Comparison of ENCODE assay signal across 12 cellular contexts in genomic region chr21:38780879-38781278, GRCh38. TPM values are rescaled to one million over a fixed set of nuclear protein-coding genes. Genes with fewer than 3 reads are reported as not detected.
DNase-seq lines count a peak whose midpoint lies in the region; ATAC-seq and TF ChIP-seq lines count a peak whose summit lies in the region.
"Had no signal": no experiment of that assay in that cellular context is flagged by ENCODE, and none has a peak within 500 bp of the region (broad histone marks: within the 10 kb centered on the region; RNA-seq: fewer than 3 reads in every experiment).

No MANE protein-coding gene starts in this region.

- 47 to 71% (median 63%) methylated on average over 2 of the region's 2 CpGs for WGBS in spleen, 5 donors

- H3K4me1 Mint-ChIP-seq in activated naive CD4-positive, alpha-beta T cell treated with anti-CD3 and anti-CD28 coated beads for 36 hours (ENCODE audit: low read depth) = peaks cover 27% of the 10 kb centered on the region
- H3K4me1 Mint-ChIP-seq in T-helper 2 cell treated with Interferon-gamma antibody and Interleukin-4, amounts not matched to agents 5 μg/mL and 100 μg/mL, for 36 hours (ENCODE audit: low read depth) = peaks cover 25% of the 10 kb centered on the region
- no peaks in the 10 kb centered on the region for H3K4me1 Mint-ChIP-seq in type B pancreatic cell (ENCODE audit: unreplicated experiment)

- TF ChIP-seq POLR2A in spleen (IDR thresholded peaks at IDR 0.05) = no peak

- intact Hi-C loops in activated naive CD4-positive, alpha-beta T cell treated with anti-CD3 and anti-CD28 coated beads for 36 hours (cut with micrococcal nuclease) = loop anchor here (1.0 kb wide), 2 partner anchors 13 to 24 kb away; partner anchors contain the start of gene ETS2
- intact Hi-C loops in spleen (cut with DNase I; ENCODE audit: low total_unique reads) = no loop called here
- intact Hi-C loops in cardiac septum (cut with DNase I) = no loop called here

- CTCF ChIA-PET in activated naive CD4-positive, alpha-beta T cell treated with anti-CD3 and anti-CD28 coated beads for 36 hours (lab: Charles Lee) = interaction anchor here (0.7 kb wide), 1 partner anchor 102 kb away, joined by 3 read pairs; no protein-coding TSS in a partner anchor

- peaks cover 0 to 22% (median 6%) of the 10 kb centered on the region in 6 donors for H3K4me1 ChIP-seq in spleen
- H3K4me1 ChIP-seq: esophagus squamous epithelium, vagina had no signal

- H3K27me3 Mint-ChIP-seq in activated naive CD4-positive, alpha-beta T cell treated with anti-CD3 and anti-CD28 coated beads for 36 hours (ENCODE audit: low read depth) = peaks cover 2% of the 10 kb centered on the region
- H3K27me3 Mint-ChIP-seq in T-helper 2 cell treated with Interferon-gamma antibody and Interleukin-4, amounts not matched to agents 5 μg/mL and 100 μg/mL, for 36 hours (ENCODE audit: low read depth) = no peaks in the 10 kb centered on the region
- peaks cover 18% of the 10 kb centered on the region for H3K27me3 Mint-ChIP-seq in type B pancreatic cell

- peak overlapping the region; percentile 39 for H3K27ac Mint-ChIP-seq in activated naive CD4-positive, alpha-beta T cell treated with anti-CD3 and anti-CD28 coated beads for 36 hours
- H3K27ac Mint-ChIP-seq in T-helper 2 cell treated with Interferon-gamma antibody and Interleukin-4, amounts not matched to agents 5 μg/mL and 100 μg/mL, for 36 hours = peak overlapping the region; percentile 87
- H3K27ac Mint-ChIP-seq in type B pancreatic cell = peak overlapping the region; percentile 88

- DNase-seq in activated naive CD4-positive, alpha-beta T cell treated with anti-CD3 and anti-CD28 coated beads for 36 hours = peak; percentile 33
- DNase-seq in activated naive CD4-positive, alpha-beta T cell treated with Interleukin-2 at 50 U/mL for 16 hours = no peak
- peak; percentile 42 for DNase-seq in T-helper 2 cell treated with Interferon-gamma antibody and Interleukin-4, amounts not matched to agents 5 μg/mL and 100 μg/mL, for 36 hours (ENCODE audit: low spot score)
- DNase-seq in type B pancreatic cell (ENCODE audit: extremely low spot score, unreplicated experiment) (no peak), DMS 273 treated with DMSO at 0.1 percent for 48 hours (lab: John Stamatoyannopoulos, UW) (no peak), spleen (no peak), cardiac septum (ENCODE audit: low spot score) (no peak)
- DNase-seq: esophagus squamous epithelium, islet precursor cell, ovary had no signal

- no peaks in the 10 kb centered on the region for H3K36me3 ChIP-seq in spleen
- H3K36me3 ChIP-seq: esophagus squamous epithelium, ovary, vagina had no signal

- TF ChIP-seq CTCF in type B pancreatic cell (conservative IDR thresholded peaks at IDR 0.05) (no peak), spleen (IDR thresholded peaks at IDR 0.05 in 8 of 11, conservative IDR thresholded peaks at IDR 0.05 in 3 of 11) (no peak)

- peaks cover 2 to 40% (median 25%) of the 10 kb centered on the region in 8 donors for H3K9me3 ChIP-seq in spleen
- H3K9me3 ChIP-seq: vagina had no signal

- peaks cover 31% of the 10 kb centered on the region for H3K9me3 Mint-ChIP-seq in activated naive CD4-positive, alpha-beta T cell treated with anti-CD3 and anti-CD28 coated beads for 36 hours
- peaks cover 58% of the 10 kb centered on the region for H3K9me3 Mint-ChIP-seq in T-helper 2 cell treated with Interferon-gamma antibody and Interleukin-4, amounts not matched to agents 5 μg/mL and 100 μg/mL, for 36 hours
- H3K9me3 Mint-ChIP-seq in type B pancreatic cell = peaks cover 22% of the 10 kb centered on the region

- H3K4me3 ChIP-seq in spleen = no peak overlapping the region
- H3K4me3 ChIP-seq: esophagus squamous epithelium, ovary, vagina had no signal

- ATAC-seq in HG02938 (IDR thresholded peaks at IDR 0.05; ENCODE audit: unreplicated experiment) = peak; percentile 72

- H3K36me3 Mint-ChIP-seq in activated naive CD4-positive, alpha-beta T cell treated with anti-CD3 and anti-CD28 coated beads for 36 hours (ENCODE audit: low read depth) = peaks cover 11% of the 10 kb centered on the region
- peaks cover 24% of the 10 kb centered on the region for H3K36me3 Mint-ChIP-seq in T-helper 2 cell treated with Interferon-gamma antibody and Interleukin-4, amounts not matched to agents 5 μg/mL and 100 μg/mL, for 36 hours (ENCODE audit: low read depth)
- peaks cover 4% of the 10 kb centered on the region for H3K36me3 Mint-ChIP-seq in type B pancreatic cell

- H3K4me3 Mint-ChIP-seq in activated naive CD4-positive, alpha-beta T cell treated with anti-CD3 and anti-CD28 coated beads for 36 hours = no peak overlapping the region
- H3K4me3 Mint-ChIP-seq in T-helper 2 cell treated with Interferon-gamma antibody and Interleukin-4, amounts not matched to agents 5 μg/mL and 100 μg/mL, for 36 hours = peak overlapping the region; percentile 52
- no peak overlapping the region for H3K4me3 Mint-ChIP-seq in type B pancreatic cell

- H3K27ac ChIP-seq in spleen = peak overlapping the region in 1 of 8 donors; percentile 42
- H3K27ac ChIP-seq: esophagus squamous epithelium, ovary, vagina had no signal

- H3K27me3 ChIP-seq in spleen (replicated peaks in 1 of 7) = peaks cover 0 to 1% (median 0%) of the 10 kb centered on the region in 7 donors
- H3K27me3 ChIP-seq: esophagus squamous epithelium, ovary, vagina had no signal

RNA-seq across cellular contexts. Expression of gene ETS2, which starts 24.9 kb away (rescaled TPM):
- total RNA-seq in activated naive CD4-positive, alpha-beta T cell treated with anti-CD3 and anti-CD28 coated beads for 36 hours = 10 to 100 TPM; 22.4 to 25.6 TPM
- total RNA-seq in type B pancreatic cell (ENCODE audit: low replicate concordance) (42.2 and 46.8 TPM in 2 replicates), spleen (100 to 1,000 TPM; 287 to 590 (median 388) TPM), cardiac septum (36.4 TPM)
- 100 to 1,000 TPM in 1 of 3 donors, 10 to 100 TPM in 2; 44.4 to 113 (median 44.6) TPM for polyA plus RNA-seq in spleen

Comparison
In these comparisons a context has a peak if more than half of its experiments do, and no peak if none do; other contexts are left out.
1. DNase-seq: peak in activated naive CD4-positive, alpha-beta T cell treated with anti-CD3 and anti-CD28 coated beads for 36 hours (single experiment) and T-helper 2 cell treated with Interferon-gamma antibody and Interleukin-4, amounts not matched to agents 5 μg/mL and 100 μg/mL, for 36 hours (single experiment); none in activated naive CD4-positive, alpha-beta T cell treated with Interleukin-2 at 50 U/mL for 16 hours (single experiment), type B pancreatic cell (single experiment), DMS 273 treated with DMSO at 0.1 percent for 48 hours (single experiment), spleen (single experiment) and cardiac septum (single experiment).
2. Peak in every context shown above with its lines, with median percentiles within 50 percentile points of each other: H3K27ac Mint-ChIP-seq.